In the genomic region with DNA sequence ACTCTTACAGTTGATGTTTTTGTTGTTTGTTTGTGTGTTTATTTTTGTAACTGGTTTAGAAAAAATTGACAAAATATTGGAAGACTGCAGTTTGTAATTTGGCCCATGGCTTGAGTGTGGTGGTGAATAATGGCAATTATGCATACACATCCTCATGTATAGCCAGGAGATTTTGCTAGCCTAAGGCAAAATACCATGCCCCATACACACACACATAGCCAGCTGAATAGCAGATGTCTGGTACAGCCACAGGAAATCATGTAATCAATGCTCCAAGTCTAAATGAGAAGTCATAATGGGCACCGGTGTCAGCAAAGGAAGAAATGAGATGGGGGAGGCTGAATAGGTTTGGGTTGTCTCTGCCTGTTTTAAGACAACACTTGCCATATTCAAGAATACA, we compare ENCODE assay signal across 23 cellular contexts.
"Had no signal": no experiment of that assay in that cellular context is flagged by ENCODE, and none has a peak within 500 bp of the region (broad histone marks: within the 10 kb centered on the region; RNA-seq: fewer than 3 reads in every experiment).

No MANE protein-coding gene starts in this region.

- ATAC-seq: activated naive CD4-positive, alpha-beta T cell treated with anti-CD3 and anti-CD28 coated beads, Interleukin-2, amount 50 U/mL, for 72 hours; activated T-cell treated with anti-CD3 and anti-CD28 coated beads, Interleukin-2, amount 50 U/mL, for 72 hours had no signal

- H3K9me3 ChIP-seq: SJCRH30, SK-N-SH had no signal

- H3K27me3 ChIP-seq: brain microvascular endothelial cell had no signal

- H3K36me3 ChIP-seq: brain microvascular endothelial cell, SJCRH30 had no signal

- H3K9ac ChIP-seq: SK-N-SH had no signal

- H3K4me2 ChIP-seq: SK-N-SH had no signal

- H3K4me3 ChIP-seq: SJCRH30 had no signal

- H3K4me1 ChIP-seq: SJCRH30 had no signal

- DNase-seq: activated CD4-positive, alpha-beta T cell treated with anti-CD3 and anti-CD28 coated beads, Interleukin-2, amount 10 ng/mL, durations not matched to agents 7 days and 5 days; activated CD4-positive, CD25-positive, alpha-beta regulatory T cell; activated CD8-positive, alpha-beta memory T cell treated with anti-CD3 and anti-CD28 coated beads, Interleukin-2, amount 50 U/mL, for 4 hours; activated CD8-positive, alpha-beta T cell treated with anti-CD3 and anti-CD28 coated beads for 36 hours; activated T-cell treated with anti-CD3 and anti-CD28 coated beads, Interleukin-2, amount 50 U/mL, for 72 hours; brain microvascular endothelial cell; caudate nucleus; Kasumi-1; KBM-7; NCI-H1105 treated with DMSO at 0.1 percent for 48 hours; NCI-H1436 treated with DMSO at 0.1 percent for 48 hours; NCI-H187; NCI-H2081 treated with DMSO at 0.1 percent for 48 hours; NCI-H446; NCI-H524 treated with DMSO at 0.1 percent for 48 hours; NCI-H82; Right ventricle myocardium superior; RPMI8226; SJCRH30; SK-N-SH; T-helper 1 cell had no signal

- H3K27ac ChIP-seq: brain microvascular endothelial cell, SJCRH30, VCaP had no signal
